Comparison of ENCODE assay signal across 8 cellular contexts in the genomic region with DNA sequence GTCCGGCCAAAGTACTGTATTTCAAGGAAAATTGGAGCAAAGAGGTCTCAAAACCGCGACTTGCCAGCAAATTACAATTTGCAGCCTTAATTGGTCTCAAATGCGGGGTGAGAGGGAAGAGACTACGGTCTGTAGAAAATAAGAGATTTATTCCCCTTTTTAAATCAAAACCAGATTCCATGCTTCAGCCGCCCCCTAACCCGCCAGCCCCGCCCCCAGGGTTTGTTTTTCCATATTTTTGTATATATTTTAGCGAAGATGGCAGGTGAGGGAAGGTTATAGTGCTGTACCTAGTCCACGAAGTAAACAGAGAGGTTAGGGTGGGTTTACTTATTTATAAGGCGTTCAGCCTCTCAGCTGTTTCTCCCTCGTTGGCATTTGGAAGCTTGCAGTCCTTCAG. TPM values are rescaled to one million over a fixed set of nuclear protein-coding genes. Genes with fewer than 3 reads are reported as not detected.
DNase-seq lines count a peak whose midpoint lies in the region; ATAC-seq, FAIRE-seq and TF ChIP-seq lines count a peak whose summit lies in the region.

No MANE protein-coding gene starts in this region.

- H3K4me3 Mint-ChIP-seq in chondrocyte (ENCODE audit: unreplicated experiment) (peak overlapping the region; percentile 98), naive B cell (peak overlapping the region; percentile 95 to 100 (median 100))

- FAIRE-seq in GM12891 (lab: Jason Lieb, UNC), result no peak

- H3K9me3 Mint-ChIP-seq in chondrocyte (ENCODE audit: low read depth) (no peaks in the 10 kb centered on the region), naive B cell (peaks cover 0 to 1% (median 0%) of the 10 kb centered on the region in 7 donors)

- H3K4me1 Mint-ChIP-seq in chondrocyte (ENCODE audit: low read depth), result peaks cover 24% of the 10 kb centered on the region
- H3K4me1 Mint-ChIP-seq in naive B cell, result peaks cover 18 to 22% (median 21%) of the 10 kb centered on the region in 3 donors

- H3K9me3 ChIP-seq in BE2C, result no peaks in the 10 kb centered on the region

- TF ChIP-seq POLR2A in GM12891 (IDR thresholded peaks at IDR 0.05; ENCODE audit: low read depth, low read length), result no peak

- H3K36me3 Mint-ChIP-seq in chondrocyte (ENCODE audit: low read depth) (no peaks in the 10 kb centered on the region), naive B cell (peaks cover 0 to 8% of the 10 kb centered on the region in 2 donors)

- H3K4me3 ChIP-seq in BE2C (ENCODE audit: low read depth, low read length), result peak overlapping the region; percentile 74
- peak overlapping the region; percentile 80 for H3K4me3 ChIP-seq in LNCaP clone FGC (ENCODE audit: low read depth, low read length)

- H3K27ac Mint-ChIP-seq in chondrocyte (ENCODE audit: unreplicated experiment), result peak overlapping the region; percentile 94
- peak overlapping the region in 5 of 6 donors; percentile 44 to 99 (median 97) for H3K27ac Mint-ChIP-seq in naive B cell

- no peak for TF ChIP-seq CTCF in BE2C (IDR thresholded peaks at IDR 0.05; ENCODE audit: low read depth, low read length)
- no peak for TF ChIP-seq CTCF in LNCaP clone FGC (IDR thresholded peaks at IDR 0.05; ENCODE audit: control insufficient read depth, extremely low read depth, insufficient read depth)
- TF ChIP-seq CTCF in chondrocyte (IDR thresholded peaks at IDR 0.05), result no peak

- DNase-seq in BE2C, result no peak
- DNase-seq in LNCaP clone FGC (ENCODE audit: low read depth), result no peak
- DNase-seq in chondrocyte (ENCODE audit: low spot score), result no peak
- DNase-seq in naive B cell, result no peak
- DNase-seq in H4 (ENCODE audit: low spot score), result no peak
- no peak for DNase-seq in central memory CD4-positive, alpha-beta T cell
- DNase-seq in GM12891 (ENCODE audit: insufficient read length, low spot score), result no peak

- H3K4me1 ChIP-seq in BE2C, result no peaks in the 10 kb centered on the region

- H3K27me3 Mint-ChIP-seq in chondrocyte (ENCODE audit: low read depth), result peaks cover 10% of the 10 kb centered on the region
- H3K27me3 Mint-ChIP-seq in naive B cell, result peaks cover 7 to 20% (median 8%) of the 10 kb centered on the region in 3 donors

- H3K36me3 ChIP-seq in BE2C, result no peaks in the 10 kb centered on the region

- ATAC-seq in naive B cell (ENCODE audit: low read depth in 2 of 2), result no peak
- no peak for ATAC-seq in GM21367 (IDR thresholded peaks at IDR 0.05; ENCODE audit: unreplicated experiment)

- H3K27me3 ChIP-seq in BE2C, result peaks cover 76% of the 10 kb centered on the region

TF ChIP-seq in GM12891, 5 proteins besides CTCF, POLR2A, EP300 and RAD21:
- TF ChIP-seq SPI1 (IDR thresholded peaks at IDR 0.05; ENCODE audit: low read depth, low read length) (no peak), TAF1 (IDR thresholded peaks at IDR 0.05; ENCODE audit: low read depth, low read length) (no peak), PAX5 (IDR thresholded peaks at IDR 0.05; ENCODE audit: insufficient read depth, low read length, severe bottlenecking) (no peak), POU2F2 (IDR thresholded peaks at IDR 0.05; ENCODE audit: low read depth, low read length) (no peak), POLR2AphosphoS5 (IDR thresholded peaks at IDR 0.05; ENCODE audit: low read depth, low read length) (no peak)

RNA-seq across cellular contexts. Expression of a gene that starts 1.0 kb away (rescaled TPM):
- polyA plus RNA-seq in BE2C (2012; ENCODE audit: insufficient read depth, insufficient read length, low read depth), result 1.1 TPM
- 82.5 to 158 TPM (median 95.1 TPM) in 3 replicates for total RNA-seq in chondrocyte
- polyA plus RNA-seq in naive B cell (ENCODE audit: low read depth in 6 of 6), result 10 to 100 TPM; 22.4 to 58.5 (median 39.8) TPM
- total RNA-seq in H4 (2014; rRNA removed; shearing (Covaris generic)), result 22.3 and 26.7 TPM in 2 replicates
- polyA plus RNA-seq in GM12891 (2012; ENCODE audit: low read depth, missing spikeins), result 219 TPM
